In genomic region chr11:107683807-107684206, GRCh38 we compare ENCODE assay signal across 13 cellular contexts. TPM values are rescaled to one million over a fixed set of nuclear protein-coding genes. Genes with fewer than 3 reads are reported as not detected.
DNase-seq lines count a peak whose midpoint lies in the region; ATAC-seq, FAIRE-seq and TF ChIP-seq lines count a peak whose summit lies in the region.
"Had no signal": no experiment of that assay in that cellular context is flagged by ENCODE, and none has a peak within 500 bp of the region (broad histone marks: within the 10 kb centered on the region; RNA-seq: fewer than 3 reads in every experiment).

No MANE protein-coding gene starts in this region.

- no peak overlapping the region for H3K4me2 ChIP-seq in mesendoderm (ENCODE audit: low read length)

- H2AK5ac ChIP-seq in mesendoderm (ENCODE audit: low read length) = no peak overlapping the region

- no peak overlapping the region for H3K18ac ChIP-seq in mesendoderm (ENCODE audit: low read length)

- peak; percentile 26; the same call in 1 of the 2 replicates for TF ChIP-seq CTCF in WI38 (IDR thresholded peaks at IDR 0.05; ENCODE audit: low read depth, low read length)
- TF ChIP-seq CTCF in pancreas (IDR thresholded peaks at IDR 0.05) = peak in 2 of 4 donors; percentile 14 to 18

- FAIRE-seq in pancreas (lab: Jason Lieb, UNC) = no peak
- FAIRE-seq: colon had no signal

- no CpG with 5 or more reads among the region's 2 CpGs for WGBS in mesendoderm (ENCODE audit: extremely low coverage, insufficient coverage, low lambda C conversion rate)
- WGBS in pancreas, 2 donors = 97 to 99% methylated on average over 2 of the region's 2 CpGs

- intact Hi-C loops in pancreas (cut with DNase I) = no loop called here

- H3K9me3 ChIP-seq in pancreas = no peaks in the 10 kb centered on the region

- no peak overlapping the region for H2BK5ac ChIP-seq in mesendoderm (ENCODE audit: low read length)

- no peaks in the 10 kb centered on the region for H3K36me3 ChIP-seq in mesendoderm (ENCODE audit: control insufficient read depth, insufficient read depth, low read length)
- no peaks in the 10 kb centered on the region for H3K36me3 ChIP-seq in pancreas

- no peak overlapping the region for H2BK120ac ChIP-seq in mesendoderm (ENCODE audit: low read depth, low read length)

- no peak overlapping the region for H3K9ac ChIP-seq in mesendoderm (ENCODE audit: low read length)

- peak; percentile 58 for ATAC-seq in HG03175 (IDR thresholded peaks at IDR 0.05; ENCODE audit: unreplicated experiment)
- ATAC-seq in GM21737 (IDR thresholded peaks at IDR 0.05; ENCODE audit: unreplicated experiment) = no peak
- no peak for ATAC-seq in pancreas
- ATAC-seq in esophagus mucosa = no peak
- ATAC-seq: T-cell had no signal

- H3K27ac ChIP-seq in mesendoderm (ENCODE audit: low read depth, low read length) = no peak overlapping the region
- H3K27ac ChIP-seq in pancreas = no peak overlapping the region

- no peaks in the 10 kb centered on the region for H3K79me2 ChIP-seq in mesendoderm (ENCODE audit: control insufficient read depth, insufficient read depth, low read length)

- H3K27me3 ChIP-seq in mesendoderm (ENCODE audit: insufficient read depth, low read length, poor library complexity) (no peaks in the 10 kb centered on the region), pancreas (no peaks in the 10 kb centered on the region)

- H4K5ac ChIP-seq in mesendoderm (ENCODE audit: low read length) = no peak overlapping the region

- H3K4me1 ChIP-seq in mesendoderm (ENCODE audit: control insufficient read depth, low read depth, low read length) (no peaks in the 10 kb centered on the region), pancreas (no peaks in the 10 kb centered on the region)

- H2BK15ac ChIP-seq in mesendoderm (replicated peaks; ENCODE audit: low read depth) = no peak overlapping the region

- no peak overlapping the region for H3K4me3 ChIP-seq in WI38 (ENCODE audit: low read depth, low read length)
- H3K4me3 ChIP-seq in mesendoderm (ENCODE audit: low read length) = no peak overlapping the region
- H3K4me3 ChIP-seq in pancreas = no peak overlapping the region

- no peaks in the 10 kb centered on the region for H3K79me1 ChIP-seq in mesendoderm (ENCODE audit: low read length)

- H3K4ac ChIP-seq in mesendoderm (ENCODE audit: low read depth, low read length) = no peak overlapping the region

- H4K8ac ChIP-seq in mesendoderm (ENCODE audit: low read depth, low read length) = no peak overlapping the region

- no peak overlapping the region for H3K23ac ChIP-seq in mesendoderm (ENCODE audit: low read length)

- DNase-seq in CMK (ENCODE audit: low read depth) (peak; percentile 32), mesendoderm (peak; percentile 77), NCI-H2081 (lab: John Stamatoyannopoulos, UW) (no peak), pancreas (no peak)
- DNase-seq: DMS79, NCI-H2171, posterior cingulate gyrus, T-cell had no signal

- H3K56ac ChIP-seq in mesendoderm (ENCODE audit: low read length) = no peak overlapping the region

RNA-seq across cellular contexts. Expression of gene SLN, which starts 28.0 kb away (rescaled TPM):
- polyA plus RNA-seq in mesendoderm (2013, experiment 1 of 2) = not detected
- not detected for polyA plus RNA-seq in mesendoderm (2013, experiment 2 of 2)
- total RNA-seq in pancreas = not detected
- under 1 TPM in 1 of 2 donors, not detected in 1; 0.19 TPM for polyA plus RNA-seq in pancreas
- 0.52 TPM for total RNA-seq in esophagus mucosa
- total RNA-seq: T-cell had no signal

Comparison
In these comparisons a context has a peak if more than half of its experiments do, and no peak if none do; other contexts are left out.
1. DNase-seq: peak in CMK (single experiment) and mesendoderm (single experiment); none in NCI-H2081 (0 of 2) and pancreas (0 of 6).